8 cellular contexts compared by ENCODE assay signal in the genomic region with DNA sequence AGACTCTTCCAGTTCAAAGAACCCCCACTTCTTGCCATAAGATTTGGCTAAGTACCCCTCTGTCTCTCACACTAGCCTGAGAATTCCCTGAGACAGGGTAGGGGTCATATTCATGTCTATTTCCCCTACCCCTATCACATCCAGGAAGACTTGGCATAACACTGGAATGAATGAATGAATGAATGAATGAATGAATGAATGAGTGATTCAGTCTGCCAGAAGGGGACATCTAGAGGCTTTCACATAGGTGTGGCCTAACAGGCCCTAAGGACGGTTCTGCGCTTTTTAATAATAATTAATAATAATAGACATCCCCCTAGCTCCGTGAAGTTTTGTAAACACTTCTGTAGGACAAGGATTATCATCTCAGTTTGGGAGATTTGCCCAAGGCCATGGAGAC.
"Had no signal": no experiment of that assay in that cellular context is flagged by ENCODE, and none has a peak within 500 bp of the region (broad histone marks: within the 10 kb centered on the region; RNA-seq: fewer than 3 reads in every experiment).

No MANE protein-coding gene starts in this region.

- H3K4me2 ChIP-seq: GM23338 had no signal

- DNase-seq: H9, HCEC 1CT, IMR-90, KBM-7 had no signal

- FAIRE-seq: H1, H54, HTR-8/SVneo had no signal

- H3K4me3 ChIP-seq: GM23338 had no signal

- H2AFZ ChIP-seq: GM23338 had no signal
